In the genomic region with DNA sequence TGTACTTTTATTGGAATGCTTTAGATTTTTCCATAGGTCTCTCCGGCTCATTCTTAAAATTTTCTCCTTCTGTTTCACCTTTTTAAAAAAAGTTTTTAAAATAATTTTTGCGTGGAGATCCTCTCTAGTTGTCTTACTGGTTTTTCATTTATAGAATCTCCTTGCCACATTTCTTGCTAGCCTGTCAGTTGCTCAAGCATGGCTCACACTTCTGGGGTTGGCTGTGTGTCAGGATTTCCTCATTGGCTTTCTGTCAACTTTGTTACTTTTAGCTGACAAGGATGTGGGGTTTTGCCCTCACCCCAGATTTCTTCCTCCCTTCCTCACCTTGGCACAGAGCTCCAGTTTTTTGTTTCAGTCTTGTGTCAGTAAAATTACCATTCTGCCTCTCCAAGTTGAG, we compare ENCODE assay signal across 16 cellular contexts.
DNase-seq lines count a peak whose midpoint lies in the region; ATAC-seq, FAIRE-seq and TF ChIP-seq lines count a peak whose summit lies in the region.
"Had no signal": no experiment of that assay in that cellular context is flagged by ENCODE, and none has a peak within 500 bp of the region (broad histone marks: within the 10 kb centered on the region; RNA-seq: fewer than 3 reads in every experiment).

No MANE protein-coding gene starts in this region.

- H3K4me1 Mint-ChIP-seq in activated CD4-positive, alpha-beta memory T cell treated with anti-CD3 and anti-CD28 coated beads for 36 hours (ENCODE audit: low read depth) = peaks cover 12% of the 10 kb centered on the region

- CTCF ChIA-PET in activated CD4-positive, alpha-beta memory T cell treated with anti-CD3 and anti-CD28 coated beads for 36 hours (lab: Charles Lee) = interaction anchor here (0.6 to 1.5 kb wide), 2 partner anchors 27 to 253 kb away, joined by 3 read pairs; no protein-coding TSS in a partner anchor

- H3K9me2 ChIP-seq in DOHH2 (replicated peaks; ENCODE audit: control insufficient read depth, low read length) = no peaks in the 10 kb centered on the region

- TF ChIP-seq CTCF in DOHH2 (IDR thresholded peaks at IDR 0.05; ENCODE audit: low read depth, low read length, poor library complexity, severe bottlenecking) = no peak
- no peak for TF ChIP-seq CTCF in bronchial epithelial cell (IDR thresholded peaks at IDR 0.05; ENCODE audit: insufficient read depth, low read length, severe bottlenecking)
- TF ChIP-seq CTCF in testis (IDR thresholded peaks at IDR 0.05) = no peak
- TF ChIP-seq CTCF in GM13977 (IDR thresholded peaks at IDR 0.05; ENCODE audit: extremely low read depth, insufficient read depth, missing control alignments) = no peak

- H3K4me1 ChIP-seq in DOHH2 (ENCODE audit: control insufficient read depth, low read length) = peaks cover 37% of the 10 kb centered on the region
- no peaks in the 10 kb centered on the region for H3K4me1 ChIP-seq in testis

- H3K4me2 ChIP-seq in DOHH2 (ENCODE audit: low read length) = peak overlapping the region; percentile 50
- H3K4me2 ChIP-seq: PC-9 had no signal

- peaks cover 8% of the 10 kb centered on the region for H3K9me3 Mint-ChIP-seq in activated CD4-positive, alpha-beta memory T cell treated with anti-CD3 and anti-CD28 coated beads for 36 hours

- peaks cover 9% of the 10 kb centered on the region for H3K36me3 Mint-ChIP-seq in activated CD4-positive, alpha-beta memory T cell treated with anti-CD3 and anti-CD28 coated beads for 36 hours

- H3K36me3 ChIP-seq in DOHH2 (ENCODE audit: control insufficient read depth, low read length) (peaks cover 7% of the 10 kb centered on the region), bronchial epithelial cell (ENCODE audit: control insufficient read depth, insufficient read depth, low read length) (no peaks in the 10 kb centered on the region), testis (ENCODE audit: low read depth, missing control alignments) (no peaks in the 10 kb centered on the region)
- H3K36me3 ChIP-seq: vagina had no signal

- POLR2A ChIA-PET in activated CD4-positive, alpha-beta memory T cell treated with anti-CD3 and anti-CD28 coated beads for 36 hours (lab: Charles Lee) = no interaction called here

- H3K9me3 ChIP-seq in DOHH2 (ENCODE audit: control insufficient read depth, insufficient read depth, low read length) (peaks cover 5% of the 10 kb centered on the region; the same call in 1 of the 2 replicates), testis (no peaks in the 10 kb centered on the region)
- H3K9me3 ChIP-seq: vagina had no signal

- H3K27me3 ChIP-seq in DOHH2 (ENCODE audit: control insufficient read depth, low read length) = no peaks in the 10 kb centered on the region
- no peaks in the 10 kb centered on the region for H3K27me3 ChIP-seq in bronchial epithelial cell (ENCODE audit: control insufficient read depth, insufficient read depth, low read length)
- H3K27me3 ChIP-seq in testis = no peaks in the 10 kb centered on the region
- H3K27me3 ChIP-seq: vagina had no signal

- H3K27me3 Mint-ChIP-seq in activated CD4-positive, alpha-beta memory T cell treated with anti-CD3 and anti-CD28 coated beads for 36 hours = no peaks in the 10 kb centered on the region
- H3K27me3 Mint-ChIP-seq: naive B cell; stimulated activated memory B cell treated with anti-CD40 and anti-IgM and Interleukin-4, amounts not matched to agents 10 μg/mL and 1 μg/mL and 100 μg/mL, for 72 hours had no signal

- no peak overlapping the region for H3K4me3 Mint-ChIP-seq in activated CD4-positive, alpha-beta memory T cell treated with anti-CD3 and anti-CD28 coated beads for 36 hours
- H3K4me3 Mint-ChIP-seq: stimulated activated memory B cell treated with anti-CD40 and anti-IgM and Interleukin-4, amounts not matched to agents 10 μg/mL and 1 μg/mL and 100 μg/mL, for 72 hours had no signal

- in situ Hi-C loops in GM13977 (cut with MboI; ENCODE audit: low pct_unique_long_range_greater_than_20kb, low sequenced_read_pairs, unreplicated experiment) = no loop called here

- no peak overlapping the region for H3K27ac ChIP-seq in DOHH2 (ENCODE audit: low read depth, low read length)
- no peak overlapping the region for H3K27ac ChIP-seq in testis
- H3K27ac ChIP-seq: PC-9, vagina had no signal

- H3F3A ChIP-seq in DOHH2 (ENCODE audit: control insufficient read depth, insufficient read depth) = no peaks in the 10 kb centered on the region

- no peaks in the 10 kb centered on the region for H3K79me2 ChIP-seq in DOHH2 (ENCODE audit: control insufficient read depth, low read length)

- peak overlapping the region; percentile 8 for H3K4me3 ChIP-seq in DOHH2 (ENCODE audit: low read length)
- H3K4me3 ChIP-seq in bronchial epithelial cell (ENCODE audit: low read depth, low read length) = no peak overlapping the region
- no peak overlapping the region for H3K4me3 ChIP-seq in testis
- H3K4me3 ChIP-seq: PC-9, vagina had no signal

- FAIRE-seq in bronchial epithelial cell (lab: Jason Lieb, UNC) = no peak

- no peak for ATAC-seq in HG02970 (IDR thresholded peaks at IDR 0.05; ENCODE audit: low FRiP score, unreplicated experiment)
- ATAC-seq: stimulated activated memory B cell treated with anti-CD40 and anti-IgM and Interleukin-4, amounts not matched to agents 10 μg/mL and 1 μg/mL and 100 μg/mL, for 72 hours had no signal

- H4K20me1 ChIP-seq in DOHH2 (ENCODE audit: control insufficient read depth, insufficient read depth, low read depth, low read length) = no peaks in the 10 kb centered on the region

- no peak overlapping the region for H3K27ac Mint-ChIP-seq in activated CD4-positive, alpha-beta memory T cell treated with anti-CD3 and anti-CD28 coated beads for 36 hours
- H3K27ac Mint-ChIP-seq: stimulated activated memory B cell treated with anti-CD40 and anti-IgM and Interleukin-4, amounts not matched to agents 10 μg/mL and 1 μg/mL and 100 μg/mL, for 72 hours had no signal

- DNase-seq in M059J (ENCODE audit: low read depth) (peak; percentile 54), bronchial epithelial cell (ENCODE audit: low read depth) (peak; percentile 61), myocyte (ENCODE audit: low read depth) (peak; percentile 22), testis (no peak), GM13977 (ENCODE audit: low spot score) (no peak)
- DNase-seq in activated CD4-positive, alpha-beta memory T cell treated with anti-CD3 and anti-CD28 coated beads for 36 hours = no peak
- DNase-seq: C1 segment of cervical spinal cord; effector CD8-positive, alpha-beta T cell; GOT3; naive B cell; PC-9; stimulated activated CD4-positive, alpha-beta T cell treated with anti-CD3 and anti-CD28 coated beads, Interleukin-4, amount 100 ng/mL, for 24 hours had no signal

- TF ChIP-seq POLR2A in testis (IDR thresholded peaks at IDR 0.05) = no peak

- WGBS in testis, 2 donors = 90 to 92% methylated on average over 2 of the region's 2 CpGs

- intact Hi-C loops in activated CD4-positive, alpha-beta memory T cell treated with anti-CD3 and anti-CD28 coated beads for 36 hours (cut with micrococcal nuclease) = no loop called here
- intact Hi-C loops in testis (cut with DNase I; ENCODE audit: low total_unique reads) = no loop called here

Comparison
In these comparisons a context has a peak if more than half of its experiments do, and no peak if none do; other contexts are left out.
1. DNase-seq: peak in M059J (single experiment), bronchial epithelial cell (single experiment) and myocyte (single experiment); none in activated CD4-positive, alpha-beta memory T cell treated with anti-CD3 and anti-CD28 coated beads for 36 hours (single experiment), testis (single experiment) and GM13977 (single experiment).